1 cellular context compared by ENCODE assay signal in the genomic region with DNA sequence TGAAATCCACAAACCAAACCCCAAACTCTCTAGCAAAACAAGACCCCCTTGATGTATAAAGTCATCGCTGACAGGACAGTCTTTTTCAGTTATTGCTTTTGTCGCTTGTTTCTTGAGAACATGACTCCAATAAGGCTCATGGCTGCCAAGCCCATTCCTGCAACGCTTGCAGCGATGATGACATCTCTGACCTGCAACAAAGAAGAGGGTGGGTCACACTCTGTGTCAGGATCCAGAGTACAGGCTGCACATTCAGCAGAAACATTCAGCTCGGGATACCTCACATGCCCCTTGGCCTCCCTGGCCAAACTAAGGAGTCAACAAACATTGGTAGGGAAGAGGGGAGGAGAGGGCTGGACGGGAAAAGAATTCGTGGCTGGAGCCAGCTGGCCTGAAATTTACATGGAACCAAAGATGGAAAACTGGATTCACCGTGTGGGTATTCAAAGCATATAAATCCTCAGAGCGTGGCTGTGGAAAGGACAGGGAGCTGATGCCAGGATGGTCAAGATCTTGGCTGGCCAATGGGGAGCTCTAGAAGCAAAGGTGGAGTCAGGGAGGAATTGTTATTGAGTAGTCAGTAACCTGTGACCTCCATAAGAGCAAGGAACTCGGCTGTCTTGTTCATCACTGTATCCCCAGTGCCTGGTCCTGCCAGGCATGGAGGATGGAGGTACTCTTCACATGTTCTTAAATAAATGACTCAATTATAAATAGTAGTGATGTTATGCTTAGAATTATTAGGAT.
A peak's percentile ranks its signal among the peaks of the same experiment; 100 is the strongest.
TF ChIP-seq lines count a peak whose summit lies in the region.

No MANE protein-coding gene starts in this region.

TF ChIP-seq in K562, 482 proteins besides CTCF, POLR2A, EP300 and RAD21:
- TF ChIP-seq, protein P1, sequence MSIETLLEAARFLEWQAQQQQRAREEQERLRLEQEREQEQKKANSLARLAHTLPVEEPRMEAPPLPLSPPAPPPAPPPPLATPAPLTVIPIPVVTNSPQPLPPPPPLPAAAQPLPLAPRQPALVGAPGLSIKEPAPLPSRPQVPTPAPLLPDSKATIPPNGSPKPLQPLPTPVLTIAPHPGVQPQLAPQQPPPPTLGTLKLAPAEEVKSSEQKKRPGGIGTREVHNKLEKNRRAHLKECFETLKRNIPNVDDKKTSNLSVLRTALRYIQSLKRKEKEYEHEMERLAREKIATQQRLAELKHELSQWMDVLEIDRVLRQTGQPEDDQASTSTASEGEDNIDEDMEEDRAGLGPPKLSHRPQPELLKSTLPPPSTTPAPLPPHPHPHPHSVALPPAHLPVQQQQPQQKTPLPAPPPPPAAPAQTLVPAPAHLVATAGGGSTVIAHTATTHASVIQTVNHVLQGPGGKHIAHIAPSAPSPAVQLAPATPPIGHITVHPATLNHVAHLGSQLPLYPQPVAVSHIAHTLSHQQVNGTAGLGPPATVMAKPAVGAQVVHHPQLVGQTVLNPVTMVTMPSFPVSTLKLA (conservative IDR thresholded peaks at IDR 0.05): peak in 1 of 2 experiments; percentile 6; a peak in 2 of 4 replicates
- TF ChIP-seq RFX7 (CRISPR knock-in tag; IDR thresholded peaks at IDR 0.05) (no peak), ZNF174 (CRISPR knock-in tag; IDR thresholded peaks at IDR 0.05) (no peak), HDGF (IDR thresholded peaks at IDR 0.05) (0 out of 2 replicates have a peak, but pooled peaks have one; percentile 69), CC2D1A (IDR thresholded peaks at IDR 0.05) (0 out of 2 replicates have a peak, but pooled peaks have one; percentile 4), MAFG (tag; conservative IDR thresholded peaks at IDR 0.05) (peak; percentile 13; the same call in 1 of the 2 replicates), LEF1 (IDR thresholded peaks at IDR 0.05) (0 out of 2 replicates have a peak, but pooled peaks have one; percentile 9), C11orf30 (IDR thresholded peaks at IDR 0.05; ENCODE audit: low read depth) (peak; percentile 57), OTX1 (CRISPR knock-in tag; IDR thresholded peaks at IDR 0.05) (no peak), BACH1 (tag; IDR thresholded peaks at IDR 0.05) (0 out of 2 replicates have a peak, but pooled peaks have one; percentile 7), HNRNPL (IDR thresholded peaks at IDR 0.05; ENCODE audit: low read depth, low read length) (no peak), ZNF644 (tag; IDR thresholded peaks at IDR 0.05; ENCODE audit: low read depth) (peak; percentile 19; the same call in 1 of the 2 replicates), TEAD1 (CRISPR knock-in tag; IDR thresholded peaks at IDR 0.05) (peak in 1 of 2 experiments; percentile 49; a peak in 1 of 4 replicates), CEBPG (CRISPR knock-in tag; IDR thresholded peaks at IDR 0.05) (peak; percentile 44; the same call in 1 of the 2 replicates), CEBPG (tag; conservative IDR thresholded peaks at IDR 0.05 in 1 of 2, IDR thresholded peaks at IDR 0.05 in 1 of 2) (peak in 1 of 2 experiments; percentile 40; a peak in 1 of 4 replicates), SIN3A (IDR thresholded peaks at IDR 0.05; ENCODE audit: borderline replicate concordance in 2 of 2, control insufficient read depth in 1 of 2, low read depth in 2 of 2, low read length in 2 of 2) (peak in 1 of 2 experiments; percentile 23; a peak in 1 of 4 replicates), CAMTA2 (CRISPR knock-in tag; conservative IDR thresholded peaks at IDR 0.05) (no peak), JUN (IDR thresholded peaks at IDR 0.05; ENCODE audit: borderline replicate concordance, low read depth, low read length) (no peak), JUN (CRISPR knock-in tag; IDR thresholded peaks at IDR 0.05; ENCODE audit: borderline replicate concordance) (0 out of 2 replicates have a peak, but pooled peaks have one; percentile 25), MECOM (CRISPR knock-in tag; IDR thresholded peaks at IDR 0.05) (peak; percentile 5; the same call in 1 of the 2 replicates), HDAC6 (IDR thresholded peaks at IDR 0.05; ENCODE audit: low read depth, low read length) (no peak), ZNF785 (CRISPR knock-in tag; IDR thresholded peaks at IDR 0.05) (no peak), ZNF316 (IDR thresholded peaks at IDR 0.05) (peak; percentile 34), GTF2E2 (tag; IDR thresholded peaks at IDR 0.05) (0 out of 2 replicates have a peak, but pooled peaks have one; percentile 56)
- TF ChIP-seq, protein P2, sequence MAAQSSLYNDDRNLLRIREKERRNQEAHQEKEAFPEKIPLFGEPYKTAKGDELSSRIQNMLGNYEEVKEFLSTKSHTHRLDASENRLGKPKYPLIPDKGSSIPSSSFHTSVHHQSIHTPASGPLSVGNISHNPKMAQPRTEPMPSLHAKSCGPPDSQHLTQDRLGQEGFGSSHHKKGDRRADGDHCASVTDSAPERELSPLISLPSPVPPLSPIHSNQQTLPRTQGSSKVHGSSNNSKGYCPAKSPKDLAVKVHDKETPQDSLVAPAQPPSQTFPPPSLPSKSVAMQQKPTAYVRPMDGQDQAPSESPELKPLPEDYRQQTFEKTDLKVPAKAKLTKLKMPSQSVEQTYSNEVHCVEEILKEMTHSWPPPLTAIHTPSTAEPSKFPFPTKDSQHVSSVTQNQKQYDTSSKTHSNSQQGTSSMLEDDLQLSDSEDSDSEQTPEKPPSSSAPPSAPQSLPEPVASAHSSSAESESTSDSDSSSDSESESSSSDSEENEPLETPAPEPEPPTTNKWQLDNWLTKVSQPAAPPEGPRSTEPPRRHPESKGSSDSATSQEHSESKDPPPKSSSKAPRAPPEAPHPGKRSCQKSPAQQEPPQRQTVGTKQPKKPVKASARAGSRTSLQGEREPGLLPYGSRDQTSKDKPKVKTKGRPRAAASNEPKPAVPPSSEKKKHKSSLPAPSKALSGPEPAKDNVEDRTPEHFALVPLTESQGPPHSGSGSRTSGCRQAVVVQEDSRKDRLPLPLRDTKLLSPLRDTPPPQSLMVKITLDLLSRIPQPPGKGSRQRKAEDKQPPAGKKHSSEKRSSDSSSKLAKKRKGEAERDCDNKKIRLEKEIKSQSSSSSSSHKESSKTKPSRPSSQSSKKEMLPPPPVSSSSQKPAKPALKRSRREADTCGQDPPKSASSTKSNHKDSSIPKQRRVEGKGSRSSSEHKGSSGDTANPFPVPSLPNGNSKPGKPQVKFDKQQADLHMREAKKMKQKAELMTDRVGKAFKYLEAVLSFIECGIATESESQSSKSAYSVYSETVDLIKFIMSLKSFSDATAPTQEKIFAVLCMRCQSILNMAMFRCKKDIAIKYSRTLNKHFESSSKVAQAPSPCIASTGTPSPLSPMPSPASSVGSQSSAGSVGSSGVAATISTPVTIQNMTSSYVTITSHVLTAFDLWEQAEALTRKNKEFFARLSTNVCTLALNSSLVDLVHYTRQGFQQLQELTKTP (IDR thresholded peaks at IDR 0.05; ENCODE audit: low read depth in 1 of 2, partially characterized antibody in 2 of 2): peak in 1 of 2 experiments; percentile 47
- TF ChIP-seq, protein P3, sequence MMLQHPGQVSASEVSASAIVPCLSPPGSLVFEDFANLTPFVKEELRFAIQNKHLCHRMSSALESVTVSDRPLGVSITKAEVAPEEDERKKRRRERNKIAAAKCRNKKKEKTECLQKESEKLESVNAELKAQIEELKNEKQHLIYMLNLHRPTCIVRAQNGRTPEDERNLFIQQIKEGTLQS (IDR thresholded peaks at IDR 0.05): peak; percentile 74
- TF ChIP-seq, protein P3 (CRISPR knock-in tag; conservative IDR thresholded peaks at IDR 0.05): 0 out of 2 replicates have a peak, but pooled peaks have one; percentile 42
- TF ChIP-seq, protein P4, sequence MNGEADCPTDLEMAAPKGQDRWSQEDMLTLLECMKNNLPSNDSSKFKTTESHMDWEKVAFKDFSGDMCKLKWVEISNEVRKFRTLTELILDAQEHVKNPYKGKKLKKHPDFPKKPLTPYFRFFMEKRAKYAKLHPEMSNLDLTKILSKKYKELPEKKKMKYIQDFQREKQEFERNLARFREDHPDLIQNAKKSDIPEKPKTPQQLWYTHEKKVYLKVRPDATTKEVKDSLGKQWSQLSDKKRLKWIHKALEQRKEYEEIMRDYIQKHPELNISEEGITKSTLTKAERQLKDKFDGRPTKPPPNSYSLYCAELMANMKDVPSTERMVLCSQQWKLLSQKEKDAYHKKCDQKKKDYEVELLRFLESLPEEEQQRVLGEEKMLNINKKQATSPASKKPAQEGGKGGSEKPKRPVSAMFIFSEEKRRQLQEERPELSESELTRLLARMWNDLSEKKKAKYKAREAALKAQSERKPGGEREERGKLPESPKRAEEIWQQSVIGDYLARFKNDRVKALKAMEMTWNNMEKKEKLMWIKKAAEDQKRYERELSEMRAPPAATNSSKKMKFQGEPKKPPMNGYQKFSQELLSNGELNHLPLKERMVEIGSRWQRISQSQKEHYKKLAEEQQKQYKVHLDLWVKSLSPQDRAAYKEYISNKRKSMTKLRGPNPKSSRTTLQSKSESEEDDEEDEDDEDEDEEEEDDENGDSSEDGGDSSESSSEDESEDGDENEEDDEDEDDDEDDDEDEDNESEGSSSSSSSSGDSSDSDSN (IDR thresholded peaks at IDR 0.05; ENCODE audit: borderline replicate concordance in 1 of 2, low read depth in 2 of 2, low read length in 2 of 2): 0 out of 4 replicates have a peak, but pooled peaks of 1 of the 2 experiments have one; percentile 0
- TF ChIP-seq, protein P5, sequence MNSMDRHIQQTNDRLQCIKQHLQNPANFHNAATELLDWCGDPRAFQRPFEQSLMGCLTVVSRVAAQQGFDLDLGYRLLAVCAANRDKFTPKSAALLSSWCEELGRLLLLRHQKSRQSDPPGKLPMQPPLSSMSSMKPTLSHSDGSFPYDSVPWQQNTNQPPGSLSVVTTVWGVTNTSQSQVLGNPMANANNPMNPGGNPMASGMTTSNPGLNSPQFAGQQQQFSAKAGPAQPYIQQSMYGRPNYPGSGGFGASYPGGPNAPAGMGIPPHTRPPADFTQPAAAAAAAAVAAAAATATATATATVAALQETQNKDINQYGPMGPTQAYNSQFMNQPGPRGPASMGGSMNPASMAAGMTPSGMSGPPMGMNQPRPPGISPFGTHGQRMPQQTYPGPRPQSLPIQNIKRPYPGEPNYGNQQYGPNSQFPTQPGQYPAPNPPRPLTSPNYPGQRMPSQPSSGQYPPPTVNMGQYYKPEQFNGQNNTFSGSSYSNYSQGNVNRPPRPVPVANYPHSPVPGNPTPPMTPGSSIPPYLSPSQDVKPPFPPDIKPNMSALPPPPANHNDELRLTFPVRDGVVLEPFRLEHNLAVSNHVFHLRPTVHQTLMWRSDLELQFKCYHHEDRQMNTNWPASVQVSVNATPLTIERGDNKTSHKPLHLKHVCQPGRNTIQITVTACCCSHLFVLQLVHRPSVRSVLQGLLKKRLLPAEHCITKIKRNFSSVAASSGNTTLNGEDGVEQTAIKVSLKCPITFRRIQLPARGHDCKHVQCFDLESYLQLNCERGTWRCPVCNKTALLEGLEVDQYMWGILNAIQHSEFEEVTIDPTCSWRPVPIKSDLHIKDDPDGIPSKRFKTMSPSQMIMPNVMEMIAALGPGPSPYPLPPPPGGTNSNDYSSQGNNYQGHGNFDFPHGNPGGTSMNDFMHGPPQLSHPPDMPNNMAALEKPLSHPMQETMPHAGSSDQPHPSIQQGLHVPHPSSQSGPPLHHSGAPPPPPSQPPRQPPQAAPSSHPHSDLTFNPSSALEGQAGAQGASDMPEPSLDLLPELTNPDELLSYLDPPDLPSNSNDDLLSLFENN (IDR thresholded peaks at IDR 0.05; ENCODE audit: low read depth in 2 of 2, low read length in 2 of 2): 0 out of 4 replicates have a peak, but pooled peaks of 1 of the 2 experiments have one; percentile 4
- TF ChIP-seq, protein P6, sequence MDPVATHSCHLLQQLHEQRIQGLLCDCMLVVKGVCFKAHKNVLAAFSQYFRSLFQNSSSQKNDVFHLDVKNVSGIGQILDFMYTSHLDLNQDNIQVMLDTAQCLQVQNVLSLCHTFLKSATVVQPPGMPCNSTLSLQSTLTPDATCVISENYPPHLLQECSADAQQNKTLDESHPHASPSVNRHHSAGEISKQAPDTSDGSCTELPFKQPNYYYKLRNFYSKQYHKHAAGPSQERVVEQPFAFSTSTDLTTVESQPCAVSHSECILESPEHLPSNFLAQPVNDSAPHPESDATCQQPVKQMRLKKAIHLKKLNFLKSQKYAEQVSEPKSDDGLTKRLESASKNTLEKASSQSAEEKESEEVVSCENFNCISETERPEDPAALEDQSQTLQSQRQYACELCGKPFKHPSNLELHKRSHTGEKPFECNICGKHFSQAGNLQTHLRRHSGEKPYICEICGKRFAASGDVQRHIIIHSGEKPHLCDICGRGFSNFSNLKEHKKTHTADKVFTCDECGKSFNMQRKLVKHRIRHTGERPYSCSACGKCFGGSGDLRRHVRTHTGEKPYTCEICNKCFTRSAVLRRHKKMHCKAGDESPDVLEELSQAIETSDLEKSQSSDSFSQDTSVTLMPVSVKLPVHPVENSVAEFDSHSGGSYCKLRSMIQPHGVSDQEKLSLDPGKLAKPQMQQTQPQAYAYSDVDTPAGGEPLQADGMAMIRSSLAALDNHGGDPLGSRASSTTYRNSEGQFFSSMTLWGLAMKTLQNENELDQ (CRISPR knock-in tag; IDR thresholded peaks at IDR 0.05; ENCODE audit: borderline replicate concordance): no peak
